Comparison of ENCODE assay signal across 1 cellular context in the genomic region with DNA sequence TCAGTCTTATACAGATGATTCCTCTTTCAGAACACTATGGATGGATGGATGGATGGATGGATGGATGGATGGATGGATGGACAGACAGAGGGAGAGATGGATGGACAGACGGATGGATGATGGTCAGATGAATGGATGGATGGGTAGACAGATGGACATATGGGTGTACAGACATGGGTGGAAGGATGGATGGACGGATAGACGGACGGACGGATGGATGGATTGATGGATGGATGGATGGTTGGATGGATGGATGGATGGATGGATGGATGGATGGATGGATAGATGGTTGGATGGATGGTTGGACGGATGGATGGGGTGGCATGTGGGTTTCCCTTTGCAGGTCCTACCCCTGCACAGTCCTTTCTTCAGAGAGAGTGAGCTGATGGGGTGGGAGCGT.
TF ChIP-seq lines count a peak whose summit lies in the region.

No MANE protein-coding gene starts in this region.

TF ChIP-seq in H1, 55 proteins besides CTCF, POLR2A, EP300 and RAD21:
- no peak for TF ChIP-seq YY1 (IDR thresholded peaks at IDR 0.05; ENCODE audit: low read depth, low read length)
- TF ChIP-seq RXRA (IDR thresholded peaks at IDR 0.05; ENCODE audit: insufficient read depth, low read depth, low read length), result no peak
- no peak for TF ChIP-seq SRF (IDR thresholded peaks at IDR 0.05; ENCODE audit: low read depth, low read length)
- no peak for TF ChIP-seq TCF12 (IDR thresholded peaks at IDR 0.05; ENCODE audit: low read depth, low read length)
- no peak for TF ChIP-seq TAF7 (optimal IDR thresholded peaks at IDR 0.05; ENCODE audit: borderline replicate concordance, low read depth, low read length)
- no peak for TF ChIP-seq HDAC2 (IDR thresholded peaks at IDR 0.05; ENCODE audit: borderline replicate concordance in 1 of 2, low read depth in 2 of 2, low read length in 2 of 2)
- TF ChIP-seq CHD7 (IDR thresholded peaks at IDR 0.05; ENCODE audit: insufficient replicate concordance, low read length), result no peak
- no peak for TF ChIP-seq TAF1 (IDR thresholded peaks at IDR 0.05; ENCODE audit: low read depth, low read length)
- no peak for TF ChIP-seq BRCA1 (IDR thresholded peaks at IDR 0.05; ENCODE audit: low read depth, low read length)
- TF ChIP-seq CHD1 (IDR thresholded peaks at IDR 0.05; ENCODE audit: low read depth, low read length), result no peak
- no peak for TF ChIP-seq CREB1 (IDR thresholded peaks at IDR 0.05)
- no peak for TF ChIP-seq SIRT6 (IDR thresholded peaks at IDR 0.05; ENCODE audit: low read length)
- no peak for TF ChIP-seq SIN3A (conservative IDR thresholded peaks at IDR 0.05 in 1 of 2, IDR thresholded peaks at IDR 0.05 in 1 of 2; ENCODE audit: low read depth in 1 of 2, low read length in 2 of 2)
- no peak for TF ChIP-seq FOSL1 (IDR thresholded peaks at IDR 0.05; ENCODE audit: insufficient read depth, low read depth, low read length)
- TF ChIP-seq SP1 (IDR thresholded peaks at IDR 0.05; ENCODE audit: low read depth, low read length), result no peak
- no peak for TF ChIP-seq RBBP5 (IDR thresholded peaks at IDR 0.05; ENCODE audit: borderline replicate concordance, low read depth, low read length)
